12 cellular contexts compared by ENCODE assay signal in genomic region chr17:43839670-43840101, GRCh38. TPM values are rescaled to one million over a fixed set of nuclear protein-coding genes. Genes with fewer than 3 reads are reported as not detected.
DNase-seq lines count a peak whose midpoint lies in the region; ATAC-seq and TF ChIP-seq lines count a peak whose summit lies in the region.
"Had no signal": no experiment of that assay in that cellular context is flagged by ENCODE, and none has a peak within 500 bp of the region (broad histone marks: within the 10 kb centered on the region; RNA-seq: fewer than 3 reads in every experiment).

No MANE protein-coding gene starts in this region.

- no peaks in the 10 kb centered on the region for H3K36me3 ChIP-seq in SJCRH30

- no peaks in the 10 kb centered on the region for H3K9me3 Mint-ChIP-seq in type B pancreatic cell
- H3K9me3 Mint-ChIP-seq: neural crest cell had no signal

- peak overlapping the region; percentile 46 for H3K27ac Mint-ChIP-seq in type B pancreatic cell

- no peaks in the 10 kb centered on the region for H3K36me3 Mint-ChIP-seq in type B pancreatic cell

- peak; percentile 63 for DNase-seq in NCI-H82 (lab: John Stamatoyannopoulos, UW)
- no peak for DNase-seq in NCI-H82 treated with DMSO at 0.1 percent for 48 hours (lab: John Stamatoyannopoulos, UW; ENCODE audit: unreplicated experiment)
- DNase-seq in NCI-H526 (lab: John Stamatoyannopoulos, UW), result peak; percentile 30 to 52
- peak; percentile 67 for DNase-seq in epithelial cell of esophagus (ENCODE audit: low read depth)
- no peak for DNase-seq in type B pancreatic cell (ENCODE audit: extremely low spot score, unreplicated experiment)
- no peak for DNase-seq in SJCRH30

- peaks cover 8% of the 10 kb centered on the region; the same call in 1 of the 2 replicates for H3K4me1 ChIP-seq in SJCRH30

- ATAC-seq in HG03442 (IDR thresholded peaks at IDR 0.05; ENCODE audit: unreplicated experiment) (no peak), GM21786 (IDR thresholded peaks at IDR 0.05; ENCODE audit: unreplicated experiment) (no peak)

- no peak overlapping the region for H3K4me3 Mint-ChIP-seq in type B pancreatic cell
- H3K4me3 Mint-ChIP-seq: central memory CD8-positive, alpha-beta T cell had no signal

- H3K27ac ChIP-seq in SJCRH30, result no peak overlapping the region
- H3K27ac ChIP-seq: HL-60 had no signal

- TF ChIP-seq CTCF in epithelial cell of esophagus (IDR thresholded peaks at IDR 0.05; ENCODE audit: insufficient read depth, low read depth, low read length, missing control alignments) (no peak), type B pancreatic cell (conservative IDR thresholded peaks at IDR 0.05) (no peak)

- no peaks in the 10 kb centered on the region; the same call in 1 of the 2 replicates for H3K9me3 ChIP-seq in SJCRH30 (replicated peaks)

- H3K4me1 Mint-ChIP-seq in type B pancreatic cell (ENCODE audit: unreplicated experiment), result peaks cover 6% of the 10 kb centered on the region
- H3K4me1 Mint-ChIP-seq: central memory CD8-positive, alpha-beta T cell had no signal

- peaks cover 11% of the 10 kb centered on the region for H3K27me3 ChIP-seq in SJCRH30

- H3K4me3 ChIP-seq in epithelial cell of esophagus (ENCODE audit: low read length) (no peak overlapping the region), SJCRH30 (no peak overlapping the region)

- H3K27me3 Mint-ChIP-seq in type B pancreatic cell, result peaks cover 12% of the 10 kb centered on the region

RNA-seq across cellular contexts. Expression of gene MPP3, which starts 6.7 kb away (rescaled TPM):
- 3.8 and 7.8 TPM in 2 replicates for total RNA-seq in type B pancreatic cell (ENCODE audit: low replicate concordance)
- 6.6 and 11.3 TPM in 2 replicates for total RNA-seq in SJCRH30 (2014; rRNA removed; shearing (Covaris generic))

RNA-seq across cellular contexts. Expression of gene CD300LG, which starts 7.3 kb away (rescaled TPM):
- total RNA-seq in type B pancreatic cell (ENCODE audit: low replicate concordance), result not detected in 2 replicates
- total RNA-seq in SJCRH30 (2014; rRNA removed; shearing (Covaris generic)), result not detected in 2 replicates
- total RNA-seq: glomerular endothelial cell, neural crest cell had no signal

RNA-seq across cellular contexts. Expression of gene CFAP97D1, which starts 59.5 kb away (rescaled TPM):
- total RNA-seq in type B pancreatic cell (ENCODE audit: low replicate concordance), result not detected in 2 replicates
- total RNA-seq in SJCRH30 (2014; rRNA removed; shearing (Covaris generic)), result not detected in 2 replicates
- total RNA-seq: glomerular endothelial cell, neural crest cell had no signal

Comparison
In these comparisons a context has a peak if more than half of its experiments do, and no peak if none do; other contexts are left out.
1. DNase-seq: peak in NCI-H82 (single experiment), NCI-H526 (2 of 2) and epithelial cell of esophagus (single experiment); none in NCI-H82 treated with DMSO at 0.1 percent for 48 hours (single experiment), type B pancreatic cell (single experiment) and SJCRH30 (0 of 2).